In the genomic region with DNA sequence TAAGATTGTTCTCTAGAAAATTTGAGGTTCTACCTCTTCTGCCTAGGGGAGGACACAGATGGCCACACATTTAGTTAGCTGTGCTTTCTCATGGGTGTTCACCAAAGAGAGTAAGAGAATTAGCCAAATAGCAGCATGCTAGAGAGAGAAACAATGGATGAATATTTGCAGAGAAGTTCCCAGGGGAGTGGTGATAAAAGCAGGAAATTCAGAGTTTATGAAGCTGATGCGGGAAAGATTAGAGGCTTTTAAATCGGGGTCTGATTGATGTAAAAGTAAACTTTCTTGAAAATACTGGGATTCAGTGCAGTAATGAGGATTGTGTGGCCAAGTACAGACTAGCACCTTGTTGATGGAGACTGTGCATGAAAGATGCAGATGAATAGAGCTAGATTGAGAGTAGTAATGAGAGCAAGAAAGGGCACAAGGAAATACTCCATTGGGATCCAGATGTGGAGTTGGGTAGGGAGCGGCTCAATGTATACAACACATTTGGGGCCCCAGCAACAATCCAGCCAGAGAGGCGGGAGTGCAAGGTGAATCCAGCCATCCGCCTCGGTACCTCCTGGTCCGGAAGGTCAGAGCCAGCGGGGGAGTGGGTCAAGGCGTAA, we compare ENCODE assay signal across 9 cellular contexts. TPM values are rescaled to one million over a fixed set of nuclear protein-coding genes. Genes with fewer than 3 reads are reported as not detected.
DNase-seq lines count a peak whose midpoint lies in the region; ATAC-seq and TF ChIP-seq lines count a peak whose summit lies in the region.
"Had no signal": no experiment of that assay in that cellular context is flagged by ENCODE, and none has a peak within 500 bp of the region (broad histone marks: within the 10 kb centered on the region; RNA-seq: fewer than 3 reads in every experiment).

No MANE protein-coding gene starts in this region.

- peak overlapping the region; percentile 1 for H3K27ac Mint-ChIP-seq in glutamatergic neuron (ENCODE audit: unreplicated experiment)
- H3K27ac Mint-ChIP-seq in stimulated activated effector memory CD8-positive, alpha-beta T cell treated with anti-CD3 and anti-CD28 coated beads, Interleukin-12 subunit alpha, Interleukin-12 subunit beta, amount 100 ng/mL, for 72 hours, result no peak overlapping the region

- POLR2A ChIA-PET in RWPE1 (lab: Yijun Ruan, JAX; ENCODE audit: low non-redundant PET), result interaction anchor here (0.5 to 1.9 kb wide), 3 partner anchors 10 to 139 kb away, joined by 4 to 7 read pairs (median 7); a partner anchor contains a TSS

- peaks cover 4% of the 10 kb centered on the region for H3K36me3 Mint-ChIP-seq in activated T-cell treated with anti-CD3 and anti-CD28 coated beads, Interleukin-2, amount 50 U/mL, for 4 hours (ENCODE audit: insufficient read depth)
- peaks cover 4% of the 10 kb centered on the region for H3K36me3 Mint-ChIP-seq in glutamatergic neuron (ENCODE audit: unreplicated experiment)
- peaks cover 5% of the 10 kb centered on the region for H3K36me3 Mint-ChIP-seq in stimulated activated effector memory CD8-positive, alpha-beta T cell treated with anti-CD3 and anti-CD28 coated beads, Interleukin-12 subunit alpha, Interleukin-12 subunit beta, amount 100 ng/mL, for 72 hours

- no peak for ATAC-seq in activated T-cell treated with anti-CD3 and anti-CD28 coated beads, Interleukin-2, amount 50 U/mL, for 4 hours
- ATAC-seq in stimulated activated effector memory CD8-positive, alpha-beta T cell treated with anti-CD3 and anti-CD28 coated beads, Interleukin-12 subunit alpha, Interleukin-12 subunit beta, amount 100 ng/mL, for 72 hours, result no peak
- no peak for ATAC-seq in GM18907 (IDR thresholded peaks at IDR 0.05; ENCODE audit: unreplicated experiment)

- H3K4me1 Mint-ChIP-seq in activated T-cell treated with anti-CD3 and anti-CD28 coated beads, Interleukin-2, amount 50 U/mL, for 4 hours (ENCODE audit: low read depth), result peaks cover 27% of the 10 kb centered on the region
- H3K4me1 Mint-ChIP-seq in glutamatergic neuron (ENCODE audit: low read depth, unreplicated experiment), result peaks cover 18% of the 10 kb centered on the region
- H3K4me1 Mint-ChIP-seq in stimulated activated effector memory CD8-positive, alpha-beta T cell treated with anti-CD3 and anti-CD28 coated beads, Interleukin-12 subunit alpha, Interleukin-12 subunit beta, amount 100 ng/mL, for 72 hours, result peaks cover 26% of the 10 kb centered on the region

- H3K4me3 Mint-ChIP-seq in activated T-cell treated with anti-CD3 and anti-CD28 coated beads, Interleukin-2, amount 50 U/mL, for 4 hours, result peak overlapping the region; percentile 52
- peak overlapping the region; percentile 88 for H3K4me3 Mint-ChIP-seq in glutamatergic neuron (ENCODE audit: unreplicated experiment)
- peak overlapping the region; percentile 67 for H3K4me3 Mint-ChIP-seq in stimulated activated effector memory CD8-positive, alpha-beta T cell treated with anti-CD3 and anti-CD28 coated beads, Interleukin-12 subunit alpha, Interleukin-12 subunit beta, amount 100 ng/mL, for 72 hours

- peak overlapping the region; percentile 74 for H3K27ac ChIP-seq in RWPE1

- no peaks in the 10 kb centered on the region for H3K9me3 Mint-ChIP-seq in activated T-cell treated with anti-CD3 and anti-CD28 coated beads, Interleukin-2, amount 50 U/mL, for 4 hours
- peaks cover 21% of the 10 kb centered on the region for H3K9me3 Mint-ChIP-seq in glutamatergic neuron (ENCODE audit: unreplicated experiment)
- H3K9me3 Mint-ChIP-seq in stimulated activated effector memory CD8-positive, alpha-beta T cell treated with anti-CD3 and anti-CD28 coated beads, Interleukin-12 subunit alpha, Interleukin-12 subunit beta, amount 100 ng/mL, for 72 hours, result no peaks in the 10 kb centered on the region

- peaks cover 59% of the 10 kb centered on the region for H3K27me3 Mint-ChIP-seq in activated T-cell treated with anti-CD3 and anti-CD28 coated beads, Interleukin-2, amount 50 U/mL, for 4 hours (ENCODE audit: low read depth)
- H3K27me3 Mint-ChIP-seq in glutamatergic neuron (ENCODE audit: unreplicated experiment), result peaks cover 33% of the 10 kb centered on the region

- no peak for TF ChIP-seq CTCF in RWPE1 (conservative IDR thresholded peaks at IDR 0.05; ENCODE audit: low read depth)
- no peak for TF ChIP-seq CTCF in glutamatergic neuron (IDR thresholded peaks at IDR 0.05; ENCODE audit: partially characterized antibody, unreplicated experiment)

- no peak for DNase-seq in activated T-cell treated with anti-CD3 and anti-CD28 coated beads, Interleukin-2, amount 50 U/mL, for 4 hours
- no peak for DNase-seq in activated T-cell treated with anti-CD3 and anti-CD28 coated beads, Interleukin-2, amount 50 U/mL, for 48 hours
- DNase-seq in RWPE1 (ENCODE audit: low spot score) (no peak), glutamatergic neuron (no peak), NCI-H128 (lab: John Stamatoyannopoulos, UW; ENCODE audit: unreplicated experiment) (no peak), C1 segment of cervical spinal cord (lab: John Stamatoyannopoulos, UW) (no peak)
- no peak for DNase-seq in stimulated activated effector memory CD8-positive, alpha-beta T cell treated with anti-CD3 and anti-CD28 coated beads, Interleukin-12 subunit alpha, Interleukin-12 subunit beta, amount 100 ng/mL, for 72 hours (ENCODE audit: low spot score in 2 of 2)
- DNase-seq: NCI-H1048 had no signal

- CTCF ChIA-PET in RWPE1 (lab: Yijun Ruan, JAX), result interaction anchor here (0.9 kb wide), 1 partner anchor 11 kb away, joined by 3 read pairs; no protein-coding TSS in a partner anchor

RNA-seq across cellular contexts. Expression of a gene that starts 8.8 kb away (rescaled TPM):
- under 1 TPM in 1 of 3 donors, not detected in 2; 0.11 TPM for total RNA-seq in activated T-cell treated with anti-CD3 and anti-CD28 coated beads, Interleukin-2, amount 50 U/mL, for 4 hours
- 78.7 TPM for total RNA-seq in glutamatergic neuron (ENCODE audit: unreplicated experiment)

RNA-seq across cellular contexts. Expression of a gene that starts 34.1 kb away (rescaled TPM):
- total RNA-seq in activated T-cell treated with anti-CD3 and anti-CD28 coated beads, Interleukin-2, amount 50 U/mL, for 4 hours, result 100 to 1,000 TPM; 129 to 145 (median 143) TPM
- total RNA-seq in glutamatergic neuron (ENCODE audit: unreplicated experiment), result 144 TPM

Comparison
In these comparisons a context has a peak if more than half of its experiments do, and no peak if none do; other contexts are left out.
1. RNA of a gene that starts 8.8 kb away (total RNA-seq): 78.7 TPM in glutamatergic neuron (single experiment); 0.11 TPM in activated T-cell treated with anti-CD3 and anti-CD28 coated beads, Interleukin-2, amount 50 U/mL, for 4 hours; every median in the first group is over 10 times any median in the second.
2. Peak in every context shown above with its lines, with median percentiles within 50 percentile points of each other: H3K4me3 Mint-ChIP-seq.